ENCODE assay signal across 8 cellular contexts in genomic region chr7:20331912-20332317, GRCh38. TPM values are rescaled to one million over a fixed set of nuclear protein-coding genes. Genes with fewer than 3 reads are reported as not detected.
DNase-seq lines count a peak whose midpoint lies in the region; ATAC-seq and TF ChIP-seq lines count a peak whose summit lies in the region.

No MANE protein-coding gene starts in this region.

- intact Hi-C loops in psoas muscle (cut with DNase I): no loop called here

- H3K9me3 ChIP-seq in RWPE2 (ENCODE audit: severe bottlenecking): no peaks in the 10 kb centered on the region
- H3K9me3 ChIP-seq in psoas muscle: no peaks in the 10 kb centered on the region

- H3K27ac ChIP-seq in RWPE2 (ENCODE audit: poor library complexity, severe bottlenecking) (peak overlapping the region; percentile 94), psoas muscle (no peak overlapping the region)

- 35 to 47% (median 45%) methylated on average over 9 of the region's 9 CpGs for WGBS in psoas muscle, 3 donors

- ATAC-seq in RWPE2 (ENCODE audit: low read depth) (no peak), psoas muscle (no peak), HG02870 (IDR thresholded peaks at IDR 0.05; ENCODE audit: unreplicated experiment) (no peak), HG02610 (IDR thresholded peaks at IDR 0.05; ENCODE audit: unreplicated experiment) (no peak)

- H3K4me3 ChIP-seq in GM12875 (ENCODE audit: low read depth, low read length) (peak overlapping the region; percentile 50), RWPE2 (ENCODE audit: severe bottlenecking) (peak overlapping the region; percentile 48), fibroblast of the aortic adventitia (ENCODE audit: low read depth, low read length) (peak overlapping the region; percentile 94), psoas muscle (peak overlapping the region; percentile 70)

- H3K36me3 ChIP-seq in RWPE2 (ENCODE audit: low read depth): no peaks in the 10 kb centered on the region
- H3K36me3 ChIP-seq in psoas muscle (ENCODE audit: insufficient read depth in 1 of 2, low read depth in 1 of 2): no peaks in the 10 kb centered on the region

- no peak for DNase-seq in RWPE2 (ENCODE audit: low spot score)
- no peak for DNase-seq in fibroblast of the aortic adventitia (ENCODE audit: low read depth)
- no peak for DNase-seq in psoas muscle
- DNase-seq in GF-D8 (lab: John Stamatoyannopoulos, UW): no peak
- no peak for DNase-seq in HPDE6-E6E7 (ENCODE audit: extremely low spot score)

- TF ChIP-seq CTCF in GM12875 (IDR thresholded peaks at IDR 0.05; ENCODE audit: borderline replicate concordance, insufficient read depth, low read depth, low read length) (no peak), RWPE2 (IDR thresholded peaks at IDR 0.05; ENCODE audit: poor library complexity, severe bottlenecking) (no peak), fibroblast of the aortic adventitia (IDR thresholded peaks at IDR 0.05; ENCODE audit: insufficient read depth, low read length) (no peak), psoas muscle (IDR thresholded peaks at IDR 0.05) (no peak)

- H3K27me3 ChIP-seq in RWPE2 (ENCODE audit: insufficient read depth, poor library complexity, severe bottlenecking): no peaks in the 10 kb centered on the region
- peaks cover 0 to 35% (median 0%) of the 10 kb centered on the region in 3 donors for H3K27me3 ChIP-seq in psoas muscle (ENCODE audit: insufficient read depth in 3 of 3, low read length in 2 of 3)

- H3K4me1 ChIP-seq in RWPE2 (ENCODE audit: insufficient read depth, poor library complexity, severe bottlenecking) (peaks cover 28% of the 10 kb centered on the region), psoas muscle (peaks cover 7% of the 10 kb centered on the region)

RNA-seq across cellular contexts. Expression of gene ITGB8, which starts 1.2 kb away (rescaled TPM):
- total RNA-seq in fibroblast of the aortic adventitia (ENCODE audit: low replicate concordance): 17.7 and 79.2 TPM in 2 replicates
- total RNA-seq in psoas muscle: under 1 TPM; 0.08 to 0.60 (median 0.16) TPM
- polyA plus RNA-seq in psoas muscle: under 1 TPM; 0.04 to 0.14 (median 0.04) TPM

Comparison
In these comparisons a context has a peak if more than half of its experiments do, and no peak if none do; other contexts are left out.
1. RNA of gene ITGB8, which starts 1.2 kb away (total RNA-seq): 17.7 to 79.2 TPM in fibroblast of the aortic adventitia; 0.08 to 0.60 TPM in psoas muscle; every median in the first group is over 10 times any median in the second.
2. Peak in every context shown above with its lines, with median percentiles within 50 percentile points of each other: H3K4me3 ChIP-seq.